ENCODE assay signal across 33 cellular contexts in the genomic region with DNA sequence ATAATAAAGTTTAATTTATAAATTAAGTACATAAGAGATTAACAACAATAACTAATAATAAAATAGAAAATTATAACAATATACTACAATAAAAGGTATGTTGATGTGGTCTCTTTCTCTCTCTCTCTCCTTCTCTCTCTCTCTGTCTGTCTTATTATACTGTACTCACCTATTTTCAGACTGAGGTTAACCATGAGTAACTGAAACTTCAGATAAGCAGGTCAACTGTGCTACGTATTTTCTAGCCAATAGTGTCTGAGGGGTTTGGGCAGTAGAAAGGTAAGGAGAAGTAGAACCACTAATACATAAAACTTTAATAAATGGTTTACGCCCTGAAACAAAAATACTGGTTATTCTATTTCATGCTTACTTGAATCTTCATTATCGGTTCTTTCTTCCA.
"Had no signal": no experiment of that assay in that cellular context is flagged by ENCODE, and none has a peak within 500 bp of the region (broad histone marks: within the 10 kb centered on the region; RNA-seq: fewer than 3 reads in every experiment).

No MANE protein-coding gene starts in this region.

- H3K27me3 ChIP-seq: ascending aorta, cardiac muscle cell, colonic mucosa had no signal

- H3K9me3 ChIP-seq: ascending aorta, colonic mucosa had no signal

- H3K4me1 ChIP-seq: ascending aorta, colonic mucosa had no signal

- H3K4me3 ChIP-seq: ascending aorta, cardiac muscle cell, colonic mucosa, PC-9 had no signal

- H3K4me2 ChIP-seq: PC-9 had no signal

- H3K27ac ChIP-seq: ascending aorta, cardiac muscle cell, colonic mucosa, PC-9, RWPE1, WERI-Rb-1 had no signal

- FAIRE-seq: RCC 7860 had no signal

- H2AFZ ChIP-seq: PC-9 had no signal

- H3K36me3 ChIP-seq: ascending aorta, cardiac muscle cell, colonic mucosa, WERI-Rb-1 had no signal

- ATAC-seq: activated CD8-positive, alpha-beta T cell treated with anti-CD3 and anti-CD28 coated beads for 36 hours; Right ventricle myocardium inferior had no signal

- DNase-seq: activated CD4-positive, alpha-beta T cell treated with anti-CD3 and anti-CD28 coated beads for 1 hour; activated CD4-positive, alpha-beta T cell treated with anti-CD3 and anti-CD28 coated beads for 48 hours; activated CD4-positive, alpha-beta T cell treated with anti-CD3 and anti-CD28 coated beads, Interleukin-2, amount 50 U/mL, for 4 hours; activated CD4-positive, CD25-positive, alpha-beta regulatory T cell; activated CD8-positive, alpha-beta T cell treated with anti-CD3 and anti-CD28 coated beads for 36 hours; activated gamma-delta T cell; activated naive CD4-positive, alpha-beta T cell treated with Interleukin-2 at 50 U/mL for 16 hours; activated naive CD8-positive, alpha-beta T cell treated with anti-CD3 and anti-CD28 coated beads, Interleukin-2, amount 10 ng/mL, durations not matched to agents 7 days and 5 days; activated T-cell treated with anti-CD3 and anti-CD28 coated beads, Interleukin-2, amount 50 U/mL, for 24 hours; amygdala; colonic mucosa; NCI-H1048; NCI-H1105 treated with DMSO at 0.1 percent for 48 hours; NCI-H1436; NCI-H1694; NCI-H1930; NCI-H2081 treated with DMSO at 0.1 percent for 48 hours; NCI-H226; NCI-H446 treated with DMSO at 0.1 percent for 48 hours; NCI-H524 treated with DMSO at 0.1 percent for 48 hours; NK-92 treated with Interleukin-12 subunit alpha and Interleukin-12 subunit beta, amount 100 ng/mL, for 24 hours; PC-9; SIG-M5; SW 1271; T-helper 1 cell; T-helper 2 cell; T-helper 9 cell; WERI-Rb-1 had no signal
